20 cellular contexts compared by ENCODE assay signal in genomic region chr10:33947563-33947962, GRCh38.
A peak's percentile ranks its signal among the peaks of the same experiment; 100 is the strongest.
DNase-seq lines count a peak whose midpoint lies in the region; ATAC-seq, FAIRE-seq and TF ChIP-seq lines count a peak whose summit lies in the region.
"Had no signal": no experiment of that assay in that cellular context is flagged by ENCODE, and none has a peak within 500 bp of the region (broad histone marks: within the 10 kb centered on the region; RNA-seq: fewer than 3 reads in every experiment).

No MANE protein-coding gene starts in this region.

- FAIRE-seq in GM19239 (lab: Jason Lieb, UNC): peak; percentile 40
- FAIRE-seq in D721Med (lab: Jason Lieb, UNC): no peak
- FAIRE-seq: GM12878, H1 had no signal

- TF ChIP-seq CTCF in D721Med (IDR thresholded peaks at IDR 0.05; ENCODE audit: insufficient read depth, missing control alignments): no peak

- H3K4me3 ChIP-seq in Jurkat, Clone E6-1 (ENCODE audit: low read length): no peak overlapping the region
- H3K4me3 ChIP-seq: GM12878, GM23248 had no signal

- DNase-seq in GM19239 (ENCODE audit: insufficient read length, low spot score): no peak
- peak; percentile 7 for DNase-seq in Jurkat, Clone E6-1 (ENCODE audit: low read depth, low spot score)
- DNase-seq in NCI-H69 (lab: John Stamatoyannopoulos, UW): peak; percentile 27
- no peak for DNase-seq in NCI-H128 (lab: John Stamatoyannopoulos, UW; ENCODE audit: unreplicated experiment)
- no peak for DNase-seq in DMS153 treated with DMSO at 0.1 percent for 48 hours (lab: John Stamatoyannopoulos, UW; ENCODE audit: unreplicated experiment)
- no peak for DNase-seq in D721Med (ENCODE audit: insufficient read length, low spot score)
- DNase-seq: C1 segment of cervical spinal cord; Calu3; CD4-positive, alpha-beta memory T cell; COR-L47; DMS153; DMS79; EL; GDM1; GM23248; H9 had no signal

- ATAC-seq in GM21619 (IDR thresholded peaks at IDR 0.05; ENCODE audit: unreplicated experiment): no peak
- ATAC-seq: GM12878, HCT116 had no signal

Comparison
In these comparisons a context has a peak if more than half of its experiments do, and no peak if none do; other contexts are left out.
1. DNase-seq: peak in Jurkat, Clone E6-1 (single experiment) and NCI-H69 (single experiment); none in GM19239 (single experiment), NCI-H128 (single experiment), DMS153 treated with DMSO at 0.1 percent for 48 hours (single experiment) and D721Med (single experiment).